In genomic region chr2:202360646-202361045, GRCh38 we compare ENCODE assay signal across 1 cellular context.
TF ChIP-seq lines count a peak whose summit lies in the region.

No MANE protein-coding gene starts in this region.

TF ChIP-seq in H1, 55 proteins besides CTCF, POLR2A, EP300 and RAD21:
- TF ChIP-seq KDM1A (IDR thresholded peaks at IDR 0.05; ENCODE audit: borderline replicate concordance, low read length) = no peak
- no peak for TF ChIP-seq MAX (IDR thresholded peaks at IDR 0.05)
- TF ChIP-seq NRF1 (IDR thresholded peaks at IDR 0.05; ENCODE audit: low read depth, low read length) = no peak
- TF ChIP-seq ATF3 (IDR thresholded peaks at IDR 0.05; ENCODE audit: insufficient read depth, low read depth, low read length) = no peak
- TF ChIP-seq EZH2 (IDR thresholded peaks at IDR 0.05; ENCODE audit: low read depth, low read length, severe bottlenecking) = no peak
- no peak for TF ChIP-seq CEBPB (IDR thresholded peaks at IDR 0.05; ENCODE audit: low read depth, low read length)
- no peak for TF ChIP-seq TAF7 (optimal IDR thresholded peaks at IDR 0.05; ENCODE audit: borderline replicate concordance, low read depth, low read length)
- no peak for TF ChIP-seq CTBP2 (IDR thresholded peaks at IDR 0.05; ENCODE audit: borderline replicate concordance, insufficient read depth, insufficient read length, low read length)
- no peak for TF ChIP-seq TBP (IDR thresholded peaks at IDR 0.05; ENCODE audit: low read depth, low read length)
- TF ChIP-seq EGR1 (IDR thresholded peaks at IDR 0.05; ENCODE audit: borderline replicate concordance, low read depth, low read length) = no peak
- no peak for TF ChIP-seq HDAC6 (IDR thresholded peaks at IDR 0.05; ENCODE audit: low read depth, low read length)
- TF ChIP-seq ATF2 (IDR thresholded peaks at IDR 0.05; ENCODE audit: low read length) = no peak
TF ChIP-seq in H1: peak in this region for 0.
